ENCODE assay signal across 8 cellular contexts in genomic region chr9:124045076-124045829, GRCh38. TPM values are rescaled to one million over a fixed set of nuclear protein-coding genes. Genes with fewer than 3 reads are reported as not detected.
DNase-seq lines count a peak whose midpoint lies in the region; ATAC-seq, FAIRE-seq and TF ChIP-seq lines count a peak whose summit lies in the region.

No MANE protein-coding gene starts in this region.

- POLR2A ChIA-PET in H1 (lab: Charles Lee; ENCODE audit: partially characterized antibody): no interaction called here

- peak overlapping the region; percentile 81 for H4K8ac ChIP-seq in H1 (ENCODE audit: extremely low read depth, insufficient read depth, low read length)

- DNase-seq in BE2C (peak; percentile 61), NCI-H1092 (lab: John Stamatoyannopoulos, UW) (peak; percentile 19), H1 (ENCODE audit: low read depth in 1 of 2, low spot score in 2 of 2) (no peak), myocyte (ENCODE audit: low read depth) (peak; percentile 12), NCI-H524 (lab: John Stamatoyannopoulos, UW) (no peak), SIG-M5 (lab: John Stamatoyannopoulos, UW) (no peak)
- DNase-seq in activated T-cell treated with anti-CD3 and anti-CD28 coated beads, Interleukin-2, amount 50 U/mL, for 1 hour: no peak

- H3K56ac ChIP-seq in H1 (replicated peaks; ENCODE audit: insufficient read length, low read depth, low read length): peak overlapping the region; percentile 59

- H3K4me1 ChIP-seq in BE2C (no peaks in the 10 kb centered on the region), H1 (replicated peaks in 1 of 4; ENCODE audit: control insufficient read depth in 3 of 4, insufficient read depth in 4 of 4, low read length in 3 of 4) (peaks cover 0 to 3% (median 3%) of the 10 kb centered on the region in 4 experiments; a peak in 1 of 7 replicates)

- H3K79me2 ChIP-seq in H1 (ENCODE audit: control insufficient read depth in 1 of 2, insufficient read depth in 2 of 2, low read length in 2 of 2): no peaks in the 10 kb centered on the region

- H2BK120ac ChIP-seq in H1 (replicated peaks; ENCODE audit: low read depth, low read length): no peak overlapping the region

- TF ChIP-seq CTCF in BE2C (IDR thresholded peaks at IDR 0.05; ENCODE audit: low read depth, low read length) (no peak), H1 (IDR thresholded peaks at IDR 0.05; ENCODE audit: control extremely low read depth in 1 of 3, insufficient read depth in 1 of 3, low read depth in 1 of 3, low read length in 3 of 3) (no peak)

- TF ChIP-seq EP300 in H1 (IDR thresholded peaks at IDR 0.05; ENCODE audit: borderline replicate concordance in 1 of 2, low read depth in 2 of 2, low read length in 2 of 2): no peak

- H4K20me1 ChIP-seq in H1 (replicated peaks in 1 of 2; ENCODE audit: control insufficient read depth in 1 of 2, insufficient read depth in 2 of 2, low read length in 2 of 2): no peaks in the 10 kb centered on the region

- FAIRE-seq in H1 (lab: Jason Lieb, UNC): no peak

- H3K14ac ChIP-seq in H1 (ENCODE audit: insufficient read length): no peak overlapping the region

- H4K5ac ChIP-seq in H1 (ENCODE audit: insufficient read length, low read depth, low read length): no peak overlapping the region

- 22% methylated on average over 34 of the region's 49 CpGs; no CpG with 5 or more reads in 1 of the 2 experiments for WGBS in H1 (ENCODE audit: extremely low coverage in 1 of 2, insufficient coverage in 1 of 2, insufficient read length in 1 of 2, insufficient replicate concordance in 2 of 2, low coverage in 1 of 2, low lambda C conversion rate in 2 of 2, missing lambda C conversion rate in 1 of 2), 2 experiments

- no peak overlapping the region for H3K27ac ChIP-seq in H1 (ENCODE audit: low read depth, low read length)

- no peak overlapping the region; the same call in 1 of the 2 replicates for H2AFZ ChIP-seq in H1 (ENCODE audit: low read length)

- H2BK20ac ChIP-seq in H1 (ENCODE audit: low read length): no peak overlapping the region

- H3K27me3 ChIP-seq in BE2C (no peaks in the 10 kb centered on the region), H1 (replicated peaks in 1 of 4; ENCODE audit: control insufficient read depth in 3 of 4, extremely low read depth in 1 of 4, insufficient read depth in 3 of 4, low read length in 3 of 4) (peaks cover 6 to 41% (median 35%) of the 10 kb centered on the region in 4 experiments)

- H2BK5ac ChIP-seq in H1 (ENCODE audit: low read depth, low read length): no peak overlapping the region

- H3K18ac ChIP-seq in H1 (ENCODE audit: extremely low read depth, low read length): no peak overlapping the region; the same call in 1 of the 2 replicates

- ATAC-seq in GM21381 (IDR thresholded peaks at IDR 0.05; ENCODE audit: unreplicated experiment): no peak

- H3K4ac ChIP-seq in H1 (replicated peaks; ENCODE audit: insufficient read length, low read depth, low read length): no peak overlapping the region

- H2AK5ac ChIP-seq in H1 (ENCODE audit: low read depth, low read length): no peak overlapping the region

- no peak overlapping the region for H3K23ac ChIP-seq in H1 (ENCODE audit: insufficient read length)

- H3K9ac ChIP-seq in H1 (replicated peaks in 1 of 4; ENCODE audit: extremely low read depth in 1 of 4, low read depth in 3 of 4, low read length in 3 of 4): no peak overlapping the region

- CTCF ChIA-PET in H1 (lab: Charles Lee; ENCODE audit: partially characterized antibody): interaction anchor here (0.6 kb wide), 2 partner anchors 82 to 586 kb away, joined by 3 read pairs; no protein-coding TSS in a partner anchor

- H2BK15ac ChIP-seq in H1 (ENCODE audit: low read length): no peak overlapping the region

- TF ChIP-seq POLR2A in H1 (IDR thresholded peaks at IDR 0.05; ENCODE audit: control extremely low read depth in 1 of 2, low read depth in 2 of 2, low read length in 2 of 2): no peak

- H3K79me1 ChIP-seq in H1 (ENCODE audit: low read depth, low read length): no peaks in the 10 kb centered on the region

- H3K23me2 ChIP-seq in H1 (ENCODE audit: low read depth, low read length): peaks cover 7% of the 10 kb centered on the region; the same call in 1 of the 2 replicates

- no peak overlapping the region for H2BK12ac ChIP-seq in H1 (ENCODE audit: low read depth, low read length)

- TF ChIP-seq RAD21 in H1 (IDR thresholded peaks at IDR 0.05 in 1 of 2, conservative IDR thresholded peaks at IDR 0.05 in 1 of 2; ENCODE audit: low read depth in 2 of 2, low read length in 2 of 2): no peak

- no peak overlapping the region for H4K91ac ChIP-seq in H1 (replicated peaks; ENCODE audit: insufficient read length, low read length)

- H3K4me3 ChIP-seq in BE2C (ENCODE audit: low read depth, low read length) (peak overlapping the region; percentile 60), H1 (ENCODE audit: extremely low read depth in 1 of 4, insufficient read depth in 2 of 4, low read depth in 3 of 4, low read length in 4 of 4) (peak overlapping the region; percentile 40 to 70 (median 52))

- H3K9me3 ChIP-seq in BE2C (no peaks in the 10 kb centered on the region), H1 (ENCODE audit: insufficient read depth in 2 of 2, low read depth in 1 of 2, low read length in 1 of 2) (no peaks in the 10 kb centered on the region)

- H3K4me2 ChIP-seq in H1 (ENCODE audit: insufficient read depth in 1 of 2, low read depth in 2 of 2, low read length in 2 of 2): peak overlapping the region; percentile 70 to 84

- H3K36me3 ChIP-seq in BE2C: no peaks in the 10 kb centered on the region
- H3K36me3 ChIP-seq in H1 (ENCODE audit: control insufficient read depth in 2 of 4, insufficient read depth in 4 of 4, low read length in 3 of 4): no peaks in the 10 kb centered on the region

TF ChIP-seq in H1, 55 proteins besides CTCF, POLR2A, EP300 and RAD21 (continues in another document):
- no peak for TF ChIP-seq TCF12 (IDR thresholded peaks at IDR 0.05; ENCODE audit: low read depth, low read length)
- no peak for TF ChIP-seq TAF7 (optimal IDR thresholded peaks at IDR 0.05; ENCODE audit: borderline replicate concordance, low read depth, low read length)
- TF ChIP-seq NANOG (IDR thresholded peaks at IDR 0.05; ENCODE audit: insufficient read depth, low read depth, low read length, poor library complexity, severe bottlenecking): no peak
- no peak for TF ChIP-seq EGR1 (IDR thresholded peaks at IDR 0.05; ENCODE audit: borderline replicate concordance, low read depth, low read length)
- TF ChIP-seq RNF2 (IDR thresholded peaks at IDR 0.05; ENCODE audit: borderline replicate concordance, low read depth, low read length, missing control alignments, poor library complexity, severe bottlenecking): peak; percentile 36
- TF ChIP-seq RFX5 (IDR thresholded peaks at IDR 0.05; ENCODE audit: borderline replicate concordance, low read depth, low read length): no peak
- TF ChIP-seq SIX5 (IDR thresholded peaks at IDR 0.05; ENCODE audit: low read depth, low read length): no peak
- no peak for TF ChIP-seq POLR2AphosphoS5 (IDR thresholded peaks at IDR 0.05; ENCODE audit: low read depth, low read length)
- TF ChIP-seq SP2 (IDR thresholded peaks at IDR 0.05; ENCODE audit: low read length): no peak
- no peak for TF ChIP-seq CBX8 (IDR thresholded peaks at IDR 0.05; ENCODE audit: borderline replicate concordance, low read depth, low read length)

RNA-seq across cellular contexts. Expression of gene LHX2, which starts 33.7 kb away (rescaled TPM):
- polyA plus RNA-seq in BE2C (2012; ENCODE audit: insufficient read depth, insufficient read length, low read depth): not detected
- 0.11 and 0.17 TPM in 2 replicates for total RNA-seq in H1 (2021; fragmentation: NEBNext Ultra II Directional; extraction: Animal tissue kit (Norgen Biotek cat#: 25700))
- polyA plus RNA-seq in H1 (2011; rRNA removed): 0.72 and 0.86 TPM in 2 replicates
- 0.66 TPM for polyA plus RNA-seq in H1 (2011; cell fraction: cytosol; rRNA removed)
- polyA plus RNA-seq in H1 (2011; cell fraction: nucleus; rRNA removed): 0.20 TPM
- polyA plus RNA-seq in H1 (2012, experiment 1 of 2): 0.31 to 0.59 TPM (median 0.37 TPM) in 3 of 4 replicates, not detected in the other
- 0.66 TPM for polyA plus RNA-seq in H1 (2012, experiment 2 of 2)
- polyA plus RNA-seq in H1 (2013, experiment 1 of 2): 0.34 TPM
- polyA plus RNA-seq in H1 (2013, experiment 2 of 2): 0.20 TPM
- 0.49 TPM in 1 of 2 replicates, not detected in the other for polyA minus RNA-seq in H1 (2011; rRNA and poly(A)+ RNA removed)
- not detected for polyA minus RNA-seq in H1 (2011; cell fraction: cytosol; rRNA and poly(A)+ RNA removed)
- 0.50 TPM for polyA minus RNA-seq in H1 (2011; cell fraction: nucleus; rRNA and poly(A)+ RNA removed)
- total RNA-seq in myocyte: 0.05 TPM in 1 of 2 replicates, not detected in the other
- polyA plus RNA-seq in myocyte (2012): 0.32 TPM

Comparison
In these comparisons a context has a peak if more than half of its experiments do, and no peak if none do; other contexts are left out.
1. DNase-seq: peak in BE2C (single experiment), NCI-H1092 (single experiment) and myocyte (single experiment); none in H1 (0 of 2), NCI-H524 (0 of 2), activated T-cell treated with anti-CD3 and anti-CD28 coated beads, Interleukin-2, amount 50 U/mL, for 1 hour (single experiment) and SIG-M5 (single experiment).